ENCODE assay signal across 13 cellular contexts in genomic region chr10:103616705-103617361, GRCh38.
DNase-seq lines count a peak whose midpoint lies in the region; ATAC-seq and TF ChIP-seq lines count a peak whose summit lies in the region.
"Had no signal": no experiment of that assay in that cellular context is flagged by ENCODE, and none has a peak within 500 bp of the region (broad histone marks: within the 10 kb centered on the region; RNA-seq: fewer than 3 reads in every experiment).

No MANE protein-coding gene starts in this region.

- no TSS peak for BruUV-seq in A673 (replicated peaks; lab: Mats Ljungman, UMichigan)

- WGBS in ovary, 3 donors: 34 to 56% (median 35%) methylated on average over 18 to 19 of the region's 19 CpGs

- H3K36me3 ChIP-seq in A673 (ENCODE audit: insufficient read depth, low read length, poor library complexity, severe bottlenecking) (peaks cover 22% of the 10 kb centered on the region), ovary (no peaks in the 10 kb centered on the region)

- H3K4me1 ChIP-seq in A673 (ENCODE audit: insufficient read depth, low read length, poor library complexity, severe bottlenecking): no peaks in the 10 kb centered on the region
- peaks cover 46% of the 10 kb centered on the region for H3K4me1 ChIP-seq in ovary (ENCODE audit: insufficient read depth)
- H3K4me1 ChIP-seq: A549 had no signal

- ATAC-seq in GM19397 (IDR thresholded peaks at IDR 0.05; ENCODE audit: unreplicated experiment): no peak
- ATAC-seq: A549; stimulated activated naive CD8-positive, alpha-beta T cell treated with anti-CD3 and anti-CD28 coated beads, Interleukin-15, amount 100 ng/mL, for 72 hours had no signal

- no peak overlapping the region for H3K4me3 ChIP-seq in A673 (ENCODE audit: low read depth, low read length, poor library complexity, severe bottlenecking)
- peak overlapping the region; percentile 30 for H3K4me3 ChIP-seq in NB4 (ENCODE audit: low read depth, low read length)
- H3K4me3 ChIP-seq in foreskin fibroblast (ENCODE audit: low read depth in 1 of 2, low read length in 2 of 2): no peak overlapping the region
- no peak overlapping the region for H3K4me3 ChIP-seq in ovary
- H3K4me3 ChIP-seq: A549 had no signal

- intact Hi-C loops in A673 (cut with micrococcal nuclease; ENCODE audit: unreplicated experiment) (no loop called here), ovary (cut with DNase I) (loop anchor here in 1 of 4 donors (10.0 kb wide), 1 partner anchor 48 kb away; no protein-coding TSS in a partner anchor)

- DNase-seq in A673 (ENCODE audit: low spot score) (peak; percentile 29), NB4 (ENCODE audit: low read depth) (peak; percentile 99), foreskin fibroblast (peak; percentile 98 to 99), ovary (peak; percentile 82 to 91 (median 89)), DMS 273 (lab: John Stamatoyannopoulos, UW; ENCODE audit: unreplicated experiment) (no peak), SW480 (ENCODE audit: low spot score) (no peak), GM10266 (ENCODE audit: extremely low spot score) (no peak)
- DNase-seq: activated CD4-positive, alpha-beta memory T cell treated with anti-CD3 and anti-CD28 coated beads, Interleukin-2, amount 10 ng/mL, durations not matched to agents 7 days and 5 days; Kasumi-1; SK-N-SH; stimulated activated naive CD8-positive, alpha-beta T cell treated with anti-CD3 and anti-CD28 coated beads, Interleukin-15, amount 100 ng/mL, for 72 hours had no signal

- TF ChIP-seq POLR2A in NB4 (IDR thresholded peaks at IDR 0.05; ENCODE audit: extremely low read depth, insufficient read length) (no peak), ovary (IDR thresholded peaks at IDR 0.05) (no peak)

- POLR2A ChIA-PET in A673 (lab: Charles Lee; ENCODE audit: low non-redundant PET): no interaction called here

- H3K9me3 ChIP-seq in A673 (ENCODE audit: low read depth, low read length, poor library complexity, severe bottlenecking) (no peaks in the 10 kb centered on the region), ovary (no peaks in the 10 kb centered on the region)
- H3K9me3 ChIP-seq: A549, SK-N-SH had no signal

- TF ChIP-seq EP300 in ovary (IDR thresholded peaks at IDR 0.05): no peak

- TF ChIP-seq CTCF in A673 (conservative IDR thresholded peaks at IDR 0.05; ENCODE audit: low read depth, low read length) (no peak), NB4 (IDR thresholded peaks at IDR 0.05; ENCODE audit: low read depth, low read length) (no peak), foreskin fibroblast (IDR thresholded peaks at IDR 0.05; ENCODE audit: low read depth, low read length) (no peak), ovary (IDR thresholded peaks at IDR 0.05) (no peak), GM10266 (IDR thresholded peaks at IDR 0.05; ENCODE audit: control insufficient read depth, insufficient read depth, low read depth, missing control alignments) (no peak)

- H3K27ac ChIP-seq in A673 (ENCODE audit: low read depth, low read length, poor library complexity, severe bottlenecking) (peak overlapping the region; percentile 42), ovary (peak overlapping the region in 1 of 2 donors; percentile 49)
- H3K27ac ChIP-seq: A549 had no signal

- CTCF ChIA-PET in A673 (lab: Charles Lee): no interaction called here

- H3K27me3 ChIP-seq in A673 (replicated peaks; ENCODE audit: insufficient read depth, low read depth, low read length, poor library complexity) (no peaks in the 10 kb centered on the region), ovary (no peaks in the 10 kb centered on the region)

Comparison
In these comparisons a context has a peak if more than half of its experiments do, and no peak if none do; other contexts are left out.
1. DNase-seq: peak in A673 (single experiment), NB4 (single experiment), foreskin fibroblast (2 of 2) and ovary (5 of 5); none in DMS 273 (single experiment), SW480 (single experiment) and GM10266 (single experiment).